Comparison of ENCODE assay signal across 24 cellular contexts in genomic region chr11:92423133-92423532, GRCh38.
"Had no signal": no experiment of that assay in that cellular context is flagged by ENCODE, and none has a peak within 500 bp of the region (broad histone marks: within the 10 kb centered on the region; RNA-seq: fewer than 3 reads in every experiment).

No MANE protein-coding gene starts in this region.

- H3K27ac ChIP-seq: gastrocnemius medialis, hepatocyte, parathyroid adenoma, psoas muscle, sigmoid colon, spleen, tibial nerve, VCaP had no signal

- DNase-seq: activated CD4-positive, alpha-beta T cell treated with anti-CD3 and anti-CD28 coated beads for 4 hours; activated CD4-positive, alpha-beta T cell treated with anti-CD3 and anti-CD28 coated beads, Interleukin-2, amount 50 U/mL, for 48 hours; activated CD8-positive, alpha-beta memory T cell treated with anti-CD3 and anti-CD28 coated beads, Interleukin-2, amount 50 U/mL, for 4 hours; activated gamma-delta T cell; activated naive CD4-positive, alpha-beta T cell treated with anti-CD3 and anti-CD28 coated beads, Interleukin-2, amount 50 U/mL, for 16 hours; activated T-cell treated with anti-CD3 and anti-CD28 coated beads, Interleukin-2, amount 50 U/mL, for 24 hours; amygdala; endodermal cell; gastrocnemius medialis; glutamatergic neuron; islet precursor cell; left ventricle myocardium superior; naive thymus-derived CD4-positive, alpha-beta T cell; nucleus accumbens; psoas muscle; sigmoid colon; spleen; stimulated activated naive CD4-positive, alpha-beta T cell; T-helper 9 cell had no signal

- H3K9me3 ChIP-seq: gastrocnemius medialis, psoas muscle, tibial nerve had no signal

- H3K4me3 ChIP-seq: gastrocnemius medialis, hepatocyte, psoas muscle, sigmoid colon, spleen, tibial nerve had no signal

- H2AFZ ChIP-seq: hepatocyte, parathyroid adenoma had no signal

- H3K4me1 ChIP-seq: gastrocnemius medialis, parathyroid adenoma, psoas muscle, sigmoid colon, spleen, tibial nerve had no signal

- H3K27me3 ChIP-seq: gastrocnemius medialis, hepatocyte, sigmoid colon, spleen, tibial nerve had no signal

- H3K36me3 ChIP-seq: gastrocnemius medialis, sigmoid colon, spleen, tibial nerve had no signal

- ATAC-seq: esophagus mucosa; gastrocnemius medialis; left ventricle myocardium superior; naive thymus-derived CD4-positive, alpha-beta T cell; psoas muscle had no signal

- H3K4me2 ChIP-seq: hepatocyte had no signal

- H3K9ac ChIP-seq: parathyroid adenoma had no signal

- H3K79me2 ChIP-seq: hepatocyte, parathyroid adenoma had no signal
